In the genomic region with DNA sequence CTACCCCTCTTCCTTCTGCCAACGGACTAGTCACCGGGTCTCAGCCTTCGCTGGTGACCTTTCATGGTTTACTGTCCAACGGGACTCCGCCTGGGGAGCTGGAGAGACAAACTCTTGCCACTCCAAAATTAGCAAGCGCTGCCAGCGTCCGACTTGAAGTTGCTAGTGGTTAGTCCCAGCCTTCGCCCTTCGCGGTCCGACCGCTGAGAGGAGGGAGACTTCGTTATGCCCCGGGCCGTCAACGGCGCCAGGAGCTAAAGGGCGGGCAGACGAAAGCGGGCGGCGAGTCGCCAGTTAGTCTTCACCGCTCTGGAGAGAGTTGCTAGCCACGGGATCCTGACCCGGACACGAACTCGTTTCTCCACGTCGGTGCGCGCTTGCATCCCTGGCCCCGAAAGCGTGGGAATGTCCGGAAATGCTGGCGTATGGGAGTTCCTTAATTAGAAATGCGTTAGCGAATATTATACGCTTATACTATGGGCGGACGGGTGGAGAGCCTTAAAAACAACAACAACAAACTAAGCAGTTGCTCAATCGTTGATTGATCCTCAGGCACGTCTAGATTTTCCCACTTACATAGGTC, we compare ENCODE assay signal across 8 cellular contexts. TPM values are rescaled to one million over a fixed set of nuclear protein-coding genes. Genes with fewer than 3 reads are reported as not detected.
DNase-seq lines count a peak whose midpoint lies in the region; ATAC-seq lines count a peak whose summit lies in the region.

No MANE protein-coding gene starts in this region.

- ATAC-seq in GM18868 (IDR thresholded peaks at IDR 0.05; ENCODE audit: unreplicated experiment), result peak; percentile 3
- peak; percentile 15 for ATAC-seq in HG03432 (IDR thresholded peaks at IDR 0.05; ENCODE audit: unreplicated experiment)
- no peak for ATAC-seq in T-cell (replicated peaks in 1 of 4)

- H3K27me3 Mint-ChIP-seq in T-cell, result peaks cover 3 to 11% of the 10 kb centered on the region in 2 donors

- CTCF ChIA-PET in T-cell (lab: Charles Lee), result interaction anchor here (0.6 to 1.0 kb wide), 4 partner anchors 13 to 35 kb away, joined by 3 to 6 read pairs (median 4); no protein-coding TSS in a partner anchor

- no peaks in the 10 kb centered on the region for H3K9me3 Mint-ChIP-seq in T-cell

- H3K4me3 Mint-ChIP-seq in T-cell, result peak overlapping the region; percentile 91 to 97 (median 97)

- peak overlapping the region; percentile 95 for H3K27ac ChIP-seq in caudate nucleus (ENCODE audit: low read depth, low read length)

- H3K4me1 Mint-ChIP-seq in T-cell, result peaks cover 50 to 60% (median 60%) of the 10 kb centered on the region in 3 donors

- peak; percentile 36 for DNase-seq in AG08396 (ENCODE audit: low spot score)
- peak in 14 of 34 experiments; percentile 0 to 25 (median 10) for DNase-seq in T-cell
- DNase-seq in caudate nucleus (lab: John Stamatoyannopoulos, UW), result peak in 12 of 61 donors; percentile 6 to 49 (median 28)
- DNase-seq in islet precursor cell, result peak; percentile 69
- DNase-seq in stimulated activated CD4-positive, alpha-beta T cell treated with anti-CD3 and anti-CD28 coated beads, Interleukin-12 subunit alpha, Interleukin-12 subunit beta, amount 100 ng/mL, for 4 hours, result peak; percentile 28
- no peak for DNase-seq in GF-D8 (lab: John Stamatoyannopoulos, UW)

- peaks cover 7% of the 10 kb centered on the region for H3K36me3 Mint-ChIP-seq in T-cell

- peak overlapping the region; percentile 99 for H3K27ac Mint-ChIP-seq in T-cell

- POLR2A ChIA-PET in T-cell (lab: Charles Lee), result interaction anchor here in 1 of 2 donors (0.5 kb wide), 1 partner anchor 38 kb away, joined by 3 read pairs; no protein-coding TSS in a partner anchor

RNA-seq across cellular contexts. Expression of gene SMC4, which starts 0.7 kb away (rescaled TPM):
- 10 to 100 TPM; 41.9 to 63.1 (median 51.2) TPM for total RNA-seq in T-cell

RNA-seq across cellular contexts. Expression of gene IFT80, which starts 1.1 kb away (rescaled TPM):
- total RNA-seq in T-cell, result 10 to 100 TPM; 22.5 to 34.2 (median 26.4) TPM

RNA-seq across cellular contexts. Expression of gene TRIM59, which starts 49.4 kb away (rescaled TPM):
- 10 to 100 TPM; 14.5 to 25.2 (median 17.7) TPM for total RNA-seq in T-cell

Comparison
In these comparisons a context has a peak if more than half of its experiments do, and no peak if none do; other contexts are left out.
1. ATAC-seq: peak in GM18868 (single experiment) and HG03432 (single experiment); none in T-cell (0 of 4).